11 cellular contexts compared by ENCODE assay signal in the genomic region with DNA sequence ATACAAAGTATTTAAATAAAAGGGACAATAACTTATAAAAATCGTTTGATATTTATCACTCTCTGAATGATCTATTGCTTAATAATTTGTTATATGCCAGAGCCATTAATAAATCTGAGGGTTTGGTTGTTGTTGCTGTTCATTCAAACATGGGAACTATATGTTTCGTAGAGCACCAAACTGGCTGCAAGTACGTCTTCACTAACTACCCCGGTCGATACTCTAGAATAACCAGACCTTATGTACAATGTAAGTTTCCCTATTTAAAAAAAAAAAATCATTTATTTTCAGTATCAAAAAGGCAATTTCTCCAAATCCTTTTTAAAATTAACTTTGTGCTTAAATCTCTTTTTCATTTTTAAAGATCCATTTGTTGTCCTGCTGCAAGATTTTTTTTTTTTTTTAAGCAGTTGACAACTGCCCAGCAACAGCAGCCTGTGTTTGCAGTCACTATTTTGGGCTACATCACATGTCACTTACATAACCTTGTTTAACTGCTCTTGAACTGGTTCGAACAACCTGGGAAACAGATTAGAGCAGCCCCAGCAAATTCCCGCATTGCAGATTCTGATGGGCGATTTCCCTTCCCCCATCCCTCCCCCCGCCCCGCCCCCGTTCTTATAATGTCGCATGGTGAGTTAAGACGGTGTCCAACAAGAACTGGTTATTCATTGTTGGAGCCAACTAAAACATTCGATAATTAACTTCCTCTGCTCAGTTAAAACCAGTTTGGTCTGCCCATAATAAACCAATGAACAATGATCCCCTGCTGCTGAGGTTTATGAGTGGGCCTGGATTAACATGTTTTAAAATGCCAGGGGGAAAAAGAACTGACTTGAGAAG.
A peak's percentile ranks its signal among the peaks of the same experiment; 100 is the strongest.
DNase-seq lines count a peak whose midpoint lies in the region; ATAC-seq and TF ChIP-seq lines count a peak whose summit lies in the region.
"Had no signal": no experiment of that assay in that cellular context is flagged by ENCODE, and none has a peak within 500 bp of the region (broad histone marks: within the 10 kb centered on the region; RNA-seq: fewer than 3 reads in every experiment).

No MANE protein-coding gene starts in this region.

- H3K4me1 ChIP-seq in colonic mucosa (no peaks in the 10 kb centered on the region), uterus (no peaks in the 10 kb centered on the region)
- H3K4me1 ChIP-seq in effector memory CD4-positive, alpha-beta T cell (ENCODE audit: control insufficient read depth, insufficient read depth, low read length, poor library complexity, severe bottlenecking), result no peaks in the 10 kb centered on the region

- H3K27ac ChIP-seq in colonic mucosa, result peak overlapping the region; percentile 5
- no peak overlapping the region for H3K27ac ChIP-seq in effector memory CD4-positive, alpha-beta T cell (ENCODE audit: insufficient read depth, low read length, poor library complexity, severe bottlenecking)
- H3K27ac ChIP-seq in uterus, result no peak overlapping the region

- H3K4me3 ChIP-seq in colonic mucosa, result no peak overlapping the region
- H3K4me3 ChIP-seq in effector memory CD4-positive, alpha-beta T cell (ENCODE audit: insufficient read depth, low read depth, low read length, poor library complexity, severe bottlenecking), result no peak overlapping the region
- no peak overlapping the region for H3K4me3 ChIP-seq in uterus

- TF ChIP-seq POLR2A in uterus (IDR thresholded peaks at IDR 0.05), result no peak

- no peak for ATAC-seq in GM18907 (IDR thresholded peaks at IDR 0.05; ENCODE audit: unreplicated experiment)
- ATAC-seq: natural killer cell; stimulated activated naive CD8-positive, alpha-beta T cell treated with anti-CD3 and anti-CD28 coated beads, Interleukin-15, amount 100 ng/mL, for 72 hours had no signal

- intact Hi-C loops in colonic mucosa (cut with DNase I) (no loop called here), uterus (cut with DNase I; ENCODE audit: low total_unique reads) (no loop called here)

- H3K27me3 ChIP-seq in colonic mucosa (no peaks in the 10 kb centered on the region), uterus (no peaks in the 10 kb centered on the region)
- H3K27me3 ChIP-seq in effector memory CD4-positive, alpha-beta T cell (replicated peaks; ENCODE audit: control insufficient read depth, insufficient read depth, low read length, poor library complexity, severe bottlenecking), result no peaks in the 10 kb centered on the region

- H3K36me3 ChIP-seq in colonic mucosa (no peaks in the 10 kb centered on the region), uterus (no peaks in the 10 kb centered on the region)
- H3K36me3 ChIP-seq in effector memory CD4-positive, alpha-beta T cell (ENCODE audit: control insufficient read depth, insufficient read depth, low read length), result no peaks in the 10 kb centered on the region

- DNase-seq in NCI-H1048 (lab: John Stamatoyannopoulos, UW) (peak; percentile 52), colonic mucosa (peak; percentile 34), left kidney (ENCODE audit: low read depth, low spot score) (peak; percentile 89), superior temporal gyrus (ENCODE audit: extremely low spot score) (peak; percentile 76), uterus (no peak)
- DNase-seq in effector memory CD4-positive, alpha-beta T cell, result no peak
- DNase-seq: activated CD4-positive, CD25-positive, alpha-beta regulatory T cell treated with anti-CD3 and anti-CD28 coated beads, Interleukin-2, amount 50 U/mL, for 72 hours; activated gamma-delta T cell treated with Interleukin-2 at 50 U/mL for 16 hours; natural killer cell; stimulated activated naive CD8-positive, alpha-beta T cell treated with anti-CD3 and anti-CD28 coated beads, Interleukin-15, amount 100 ng/mL, for 72 hours had no signal

- no peak overlapping the region for H3K9ac ChIP-seq in colonic mucosa (ENCODE audit: low read depth in 2 of 2, low read length in 2 of 2)

- H3K9me3 ChIP-seq in colonic mucosa (no peaks in the 10 kb centered on the region), uterus (no peaks in the 10 kb centered on the region)
- no peaks in the 10 kb centered on the region for H3K9me3 ChIP-seq in effector memory CD4-positive, alpha-beta T cell (ENCODE audit: control insufficient read depth, low read length)

- no peak for TF ChIP-seq CTCF in colonic mucosa (IDR thresholded peaks at IDR 0.05)
- TF ChIP-seq CTCF in uterus (IDR thresholded peaks at IDR 0.05), result no peak

Comparison
In these comparisons a context has a peak if more than half of its experiments do, and no peak if none do; other contexts are left out.
1. DNase-seq: peak in NCI-H1048 (single experiment), colonic mucosa (single experiment), left kidney (single experiment) and superior temporal gyrus (single experiment); none in effector memory CD4-positive, alpha-beta T cell (0 of 3) and uterus (0 of 2).